8 cellular contexts compared by ENCODE assay signal in the genomic region with DNA sequence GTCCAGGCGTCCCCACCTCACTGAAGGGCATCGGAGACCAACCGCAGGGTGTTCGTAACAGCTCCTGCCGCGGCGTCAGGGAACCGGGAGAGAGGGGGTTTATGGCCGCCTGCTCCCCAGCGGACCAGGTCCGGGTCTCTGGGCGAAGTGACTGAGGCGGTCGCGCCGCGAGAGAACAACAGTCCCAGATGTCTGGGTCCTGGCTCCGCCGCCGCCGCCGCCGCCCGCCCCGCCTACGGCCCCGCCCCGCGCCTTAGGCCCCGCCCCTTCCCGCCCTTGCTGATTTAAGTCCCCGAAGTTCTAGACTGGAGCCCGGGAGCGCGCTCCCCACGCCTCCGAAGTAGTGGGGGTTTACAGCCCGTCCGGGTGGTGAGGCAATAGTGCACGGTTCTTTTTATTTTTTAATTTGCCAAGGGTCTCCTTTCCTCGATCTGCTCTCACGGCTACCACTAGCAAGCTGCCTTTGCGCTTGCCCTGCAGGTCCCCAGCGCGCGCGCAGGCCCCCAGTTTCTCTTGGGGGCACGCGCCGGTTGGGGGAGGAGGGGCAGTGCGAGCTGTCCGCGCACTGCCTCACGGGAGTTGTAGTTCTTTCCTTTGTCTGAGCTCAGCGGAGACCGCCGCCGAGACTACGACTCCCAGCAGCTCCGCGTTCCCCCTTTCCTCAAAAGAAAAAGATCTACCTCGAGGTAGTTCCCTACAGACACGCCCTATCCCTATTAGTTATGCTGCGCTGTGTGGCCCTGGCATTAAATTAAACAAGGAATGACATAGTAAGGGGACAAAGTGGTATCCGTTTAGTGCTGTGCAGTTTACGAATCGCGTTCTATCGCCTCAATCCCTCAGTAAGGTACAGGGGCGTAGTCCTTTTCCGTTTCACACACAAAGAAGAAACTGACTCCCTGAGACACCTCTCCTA. TPM values are rescaled to one million over a fixed set of nuclear protein-coding genes. Genes with fewer than 3 reads are reported as not detected.
DNase-seq lines count a peak whose midpoint lies in the region; ATAC-seq and TF ChIP-seq lines count a peak whose summit lies in the region.

A gene (minus strand): TSS at position 190 of the 916 bp plus-strand sequence. CDS start 272 bp downstream, outside the sequence.

- intact Hi-C loops in Panc1 (cut with micrococcal nuclease; ENCODE audit: unreplicated experiment) (no loop called here), esophagus squamous epithelium (cut with DNase I) (loop anchor here (10.0 kb wide), 1 partner anchor 166 kb away; no protein-coding TSS in a partner anchor)

- no peaks in the 10 kb centered on the region for H4K20me1 ChIP-seq in KMS-11 (ENCODE audit: insufficient read depth)

- 0% methylated on average over 24 to 26 of the region's 71 CpGs for WGBS in esophagus squamous epithelium, 2 donors

- H2AFZ ChIP-seq in KMS-11 (ENCODE audit: low read depth), result peak within 1 kb of the TSS; percentile 89

- in situ Hi-C loops in Panc1 (cut with HindIII; ENCODE audit: low pct_unique_long_range_greater_than_20kb, low sequenced_read_pairs), result no loop called here

- no peaks in the 10 kb centered on the region for H3K27me3 ChIP-seq in KMS-11 (ENCODE audit: insufficient read depth, low read depth)
- H3K27me3 ChIP-seq in Panc1 (ENCODE audit: control insufficient read depth, insufficient read depth, low read length), result no peaks in the 10 kb centered on the region
- no peaks in the 10 kb centered on the region for H3K27me3 ChIP-seq in esophagus squamous epithelium
- no peaks in the 10 kb centered on the region for H3K27me3 ChIP-seq in muscle layer of duodenum (ENCODE audit: low read depth, low read length)

- H3K4me1 Mint-ChIP-seq in activated T-cell treated with anti-CD3 and anti-CD28 coated beads, Interleukin-2, amount 50 U/mL, for 72 hours (ENCODE audit: low read depth), result peaks cover 46% of the 10 kb centered on the region

- POLR2A ChIA-PET in Panc1 (lab: Charles Lee), result interaction anchor here (0.6 to 1.2 kb wide), 4 partner anchors 26 to 558 kb away, joined by 3 to 4 read pairs (median 4); no protein-coding TSS in a partner anchor

- H3K9ac ChIP-seq in KMS-11, result peak within 1 kb of the TSS; percentile 79

- H3K4me1 ChIP-seq in KMS-11 (ENCODE audit: low read depth, poor library complexity, severe bottlenecking) (peaks cover 4% of the 10 kb centered on the region), Panc1 (ENCODE audit: control insufficient read depth, insufficient read depth, low read length) (peaks cover 13% of the 10 kb centered on the region), esophagus squamous epithelium (peaks cover 0 to 20% (median 9%) of the 10 kb centered on the region in 3 donors), muscle layer of duodenum (ENCODE audit: control insufficient read depth in 1 of 2, insufficient read depth in 2 of 2, low read length in 2 of 2) (peaks cover 0 to 6% of the 10 kb centered on the region in 2 donors)

- peaks cover 5% of the 10 kb centered on the region in 2 donors for H3K36me3 Mint-ChIP-seq in activated T-cell treated with anti-CD3 and anti-CD28 coated beads, Interleukin-2, amount 50 U/mL, for 72 hours (ENCODE audit: insufficient read depth in 2 of 2)

- no peak within 1 kb of the TSS for H3K4me3 ChIP-seq in KMS-11 (IDR thresholded peaks at IDR 0.05; ENCODE audit: insufficient read depth, low read depth, low read length)
- peak within 1 kb of the TSS; percentile 54 to 65 for H3K4me3 ChIP-seq in Panc1 (ENCODE audit: low read depth in 2 of 2, low read length in 2 of 2)
- peak within 1 kb of the TSS; percentile 71 to 88 (median 79) for H3K4me3 ChIP-seq in esophagus squamous epithelium
- H3K4me3 ChIP-seq in muscle layer of duodenum (ENCODE audit: low read depth in 1 of 2, low read length in 2 of 2), result peak within 1 kb of the TSS; percentile 84 to 90

- no peaks in the 10 kb centered on the region for H3K9me3 ChIP-seq in Panc1 (ENCODE audit: control insufficient read depth, insufficient read depth, low read depth, low read length)
- no peaks in the 10 kb centered on the region for H3K9me3 ChIP-seq in esophagus squamous epithelium
- no peaks in the 10 kb centered on the region for H3K9me3 ChIP-seq in muscle layer of duodenum (ENCODE audit: control insufficient read depth in 1 of 2, low read length in 2 of 2)

- no TSS peak for BruUV-seq in Panc1 (replicated peaks; lab: Mats Ljungman, UMichigan)

- peak within 1 kb of the TSS; percentile 82 for H3K27ac Mint-ChIP-seq in activated T-cell treated with anti-CD3 and anti-CD28 coated beads, Interleukin-2, amount 50 U/mL, for 72 hours

- no peaks in the 10 kb centered on the region for H3K79me2 ChIP-seq in KMS-11 (ENCODE audit: insufficient read depth, low read depth)

- peak within 1 kb of the TSS; percentile 90 to 100 for H3K4me3 Mint-ChIP-seq in activated T-cell treated with anti-CD3 and anti-CD28 coated beads, Interleukin-2, amount 50 U/mL, for 72 hours

- H3K4me2 ChIP-seq in KMS-11, result peak within 1 kb of the TSS; percentile 88

- ATAC-seq in GM21786 (IDR thresholded peaks at IDR 0.05; ENCODE audit: unreplicated experiment), result peak; percentile 91
- ATAC-seq in Panc1, result peak; percentile 95
- peak; percentile 90 for ATAC-seq in activated T-cell treated with anti-CD3 and anti-CD28 coated beads, Interleukin-2, amount 50 U/mL, for 72 hours (replicated peaks in 1 of 2)

- CTCF ChIA-PET in Panc1 (lab: Charles Lee), result interaction anchor here (0.7 to 0.9 kb wide), 2 partner anchors 51 kb away, joined by 3 to 4 read pairs; no protein-coding TSS in a partner anchor

- no peaks in the 10 kb centered on the region for H3K9me3 Mint-ChIP-seq in activated T-cell treated with anti-CD3 and anti-CD28 coated beads, Interleukin-2, amount 50 U/mL, for 72 hours

- DNase-seq in DMS79 treated with DMSO at 0.1 percent for 48 hours (lab: John Stamatoyannopoulos, UW) (peak; percentile 99), Panc1 (ENCODE audit: low read depth, low spot score) (peak; percentile 90), esophagus squamous epithelium (lab: John Stamatoyannopoulos, UW) (peak; percentile 85)
- DNase-seq in activated T-cell treated with anti-CD3 and anti-CD28 coated beads, Interleukin-2, amount 50 U/mL, for 72 hours, result peak; percentile 93 to 95
- peak; percentile 83 for DNase-seq in stimulated activated CD8-positive, alpha-beta memory T cell treated with anti-CD3 and anti-CD28 coated beads, Interleukin-7, amount 100 ng/mL, for 24 hours (ENCODE audit: low read depth)

- H3K27ac ChIP-seq in KMS-11 (peak within 1 kb of the TSS; percentile 63), Panc1 (ENCODE audit: low read length) (peak within 1 kb of the TSS; percentile 97), esophagus squamous epithelium (peak within 1 kb of the TSS; percentile 84 to 94 (median 89)), muscle layer of duodenum (ENCODE audit: low read length) (peak within 1 kb of the TSS; percentile 78)

- H3K36me3 ChIP-seq in KMS-11 (ENCODE audit: insufficient read depth) (no peaks in the 10 kb centered on the region), Panc1 (ENCODE audit: control insufficient read depth, insufficient read depth, low read length) (peaks cover 3% of the 10 kb centered on the region; the same call in 1 of the 2 replicates), esophagus squamous epithelium (no peaks in the 10 kb centered on the region), muscle layer of duodenum (ENCODE audit: control insufficient read depth in 1 of 2, insufficient read depth in 2 of 2, low read length in 2 of 2) (no peaks in the 10 kb centered on the region)

- no peak for TF ChIP-seq CTCF in KMS-11 (conservative IDR thresholded peaks at IDR 0.05; ENCODE audit: low read depth, low read length)
- no peak for TF ChIP-seq CTCF in Panc1 (IDR thresholded peaks at IDR 0.05)
- peak in 1 of 6 experiments; percentile 25 for TF ChIP-seq CTCF in esophagus squamous epithelium (IDR thresholded peaks at IDR 0.05)

- no peaks in the 10 kb centered on the region for H3K27me3 Mint-ChIP-seq in activated T-cell treated with anti-CD3 and anti-CD28 coated beads, Interleukin-2, amount 50 U/mL, for 72 hours (ENCODE audit: low read depth)

- TF ChIP-seq POLR2A in esophagus squamous epithelium (IDR thresholded peaks at IDR 0.05), result peak in 3 of 4 donors; percentile 43 to 59 (median 50)

RNA-seq across cellular contexts. Expression of the gene that starts here (rescaled TPM):
- total RNA-seq in Panc1 (2021; ENCODE audit: unreplicated experiment), result 33.1 TPM
- polyA plus RNA-seq in Panc1 (2012; ENCODE audit: insufficient read length), result 9.4 TPM
- 10 to 100 TPM; 12.1 to 16.4 TPM for total RNA-seq in activated T-cell treated with anti-CD3 and anti-CD28 coated beads, Interleukin-2, amount 50 U/mL, for 72 hours
- 1 to 10 TPM in 2 of 4 donors, under 1 TPM in 2; 0.42 to 2.0 (median 0.89) TPM for total RNA-seq in esophagus squamous epithelium

Comparison
In these comparisons a context has a peak if more than half of its experiments do, and no peak if none do; other contexts are left out.
1. RNA of the gene that starts here (total RNA-seq): 33.1 TPM in Panc1 (single experiment) and 12.1 to 16.4 TPM in activated T-cell treated with anti-CD3 and anti-CD28 coated beads, Interleukin-2, amount 50 U/mL, for 72 hours; 0.42 to 2.0 TPM in esophagus squamous epithelium; every median in the first group is over 4 times any median in the second.
2. Peak in every context shown above with its lines, with median percentiles within 50 percentile points of each other: DNase-seq, ATAC-seq and H3K27ac ChIP-seq.